2 cellular contexts compared by ENCODE assay signal in genomic region chr6:160774399-160774798, GRCh38.
TF ChIP-seq lines count a peak whose summit lies in the region.

No MANE protein-coding gene starts in this region.

TF ChIP-seq in A549, 52 proteins besides CTCF, POLR2A, EP300 and RAD21:
- TF ChIP-seq MAFK (IDR thresholded peaks at IDR 0.05; ENCODE audit: partially characterized antibody) (peak; percentile 75), ESRRA (IDR thresholded peaks at IDR 0.05; ENCODE audit: borderline replicate concordance, low read length) (no peak)

TF ChIP-seq in IMR-90, 13 proteins besides CTCF, POLR2A, EP300 and RAD21 (continued from another document):
- peak; percentile 59; the same call in 1 of the 2 replicates for TF ChIP-seq MAFK (IDR thresholded peaks at IDR 0.05; ENCODE audit: low read depth, low read length)
- no peak for TF ChIP-seq USF2 (IDR thresholded peaks at IDR 0.05; ENCODE audit: low read depth, low read length)
